8 cellular contexts compared by ENCODE assay signal in the genomic region with DNA sequence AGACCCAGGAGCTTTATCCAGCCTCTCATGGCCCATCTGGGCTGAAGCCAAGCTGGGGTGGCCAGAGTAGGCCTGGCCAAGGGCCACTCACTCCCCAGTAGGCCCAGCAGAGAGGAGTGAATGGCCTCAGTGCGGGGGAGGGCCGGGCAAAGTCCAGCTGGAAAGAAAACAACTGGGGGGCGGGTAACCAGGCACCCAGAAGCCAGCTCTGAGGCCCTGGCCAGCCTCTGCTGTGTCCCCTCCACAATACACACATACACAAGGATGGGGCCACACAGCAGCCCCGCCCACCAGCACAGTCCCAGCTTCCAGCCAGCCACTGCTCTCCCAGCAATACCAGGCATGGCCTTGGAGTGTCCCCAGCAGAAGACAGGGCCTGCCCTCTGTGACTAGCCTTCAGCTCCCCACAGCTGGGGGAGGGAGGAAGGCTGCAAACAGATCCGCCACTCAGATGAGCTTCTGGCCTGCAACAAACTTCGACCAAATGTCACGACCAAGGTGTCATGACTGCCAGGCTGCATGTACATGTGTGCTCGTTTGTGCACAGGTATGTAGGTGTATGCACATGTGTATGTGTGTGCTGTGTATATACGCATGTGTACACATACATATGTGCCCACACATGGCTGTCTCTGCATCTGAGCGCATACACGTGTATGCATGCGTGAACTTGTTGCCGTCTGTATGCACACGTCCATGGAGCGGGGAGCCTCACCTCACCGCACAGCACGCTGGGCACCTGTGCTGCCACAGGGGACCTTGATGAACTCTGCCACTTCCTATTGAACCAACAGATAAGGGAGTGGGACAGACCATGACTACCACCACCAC.
A peak's percentile ranks its signal among the peaks of the same experiment; 100 is the strongest.
DNase-seq lines count a peak whose midpoint lies in the region; TF ChIP-seq lines count a peak whose summit lies in the region.

No MANE protein-coding gene starts in this region.

- DNase-seq in KBM-7 = peak; percentile 32
- no peak for DNase-seq in coronary artery (ENCODE audit: low spot score)
- DNase-seq in middle frontal gyrus (ENCODE audit: extremely low spot score, low spot score) = peak; percentile 51
- no peak for DNase-seq in NCI-H1436 (lab: John Stamatoyannopoulos, UW)
- DNase-seq in NCI-H1092 (lab: John Stamatoyannopoulos, UW) = no peak
- DNase-seq in brain microvascular endothelial cell = no peak
- DNase-seq in activated CD8-positive, alpha-beta memory T cell treated with anti-CD3 and anti-CD28 coated beads, Interleukin-2, amount 50 U/mL, for 48 hours = no peak

- H3K4me3 ChIP-seq in coronary artery (peak overlapping the region; percentile 51), brain microvascular endothelial cell (ENCODE audit: low read depth, low read length) (no peak overlapping the region)

- TF ChIP-seq CTCF in C4-2B (conservative IDR thresholded peaks at IDR 0.05) (no peak), coronary artery (IDR thresholded peaks at IDR 0.05) (no peak), brain microvascular endothelial cell (IDR thresholded peaks at IDR 0.05; ENCODE audit: low read depth, low read length, missing control alignments) (no peak)

- H3K27ac ChIP-seq in C4-2B (peak overlapping the region; percentile 4; the same call in 1 of the 2 replicates), coronary artery (peak overlapping the region; percentile 42 to 75), brain microvascular endothelial cell (no peak overlapping the region)

- H3K36me3 ChIP-seq in brain microvascular endothelial cell (replicated peaks) = peaks cover 2% of the 10 kb centered on the region

- no peaks in the 10 kb centered on the region for H3K27me3 ChIP-seq in brain microvascular endothelial cell (replicated peaks)

- in situ Hi-C loops in KBM-7 (cut with MboI; ENCODE audit: low pct_unique_long_range_greater_than_20kb, low sequenced_read_pairs) = no loop called here
- in situ Hi-C loops in brain microvascular endothelial cell (cut with HindIII; ENCODE audit: low pct_ligation_motif_present, low sequenced_read_pairs) = no loop called here

Comparison
In these comparisons a context has a peak if more than half of its experiments do, and no peak if none do; other contexts are left out.
1. DNase-seq: peak in KBM-7 (single experiment) and middle frontal gyrus (single experiment); none in coronary artery (single experiment), NCI-H1436 (single experiment), NCI-H1092 (single experiment), brain microvascular endothelial cell (single experiment) and activated CD8-positive, alpha-beta memory T cell treated with anti-CD3 and anti-CD28 coated beads, Interleukin-2, amount 50 U/mL, for 48 hours (single experiment).